Comparison of ENCODE assay signal across 2 cellular contexts in genomic region chr11:69297225-69297925, GRCh38.
TF ChIP-seq lines count a peak whose summit lies in the region.

No MANE protein-coding gene starts in this region.

TF ChIP-seq in HEK293T, 16 proteins besides CTCF, POLR2A, EP300 and RAD21 (continued from another document):
- no peak for TF ChIP-seq FOXK2 (IDR thresholded peaks at IDR 0.05)
- no peak for TF ChIP-seq ELF4 (IDR thresholded peaks at IDR 0.05)
- TF ChIP-seq NFRKB (IDR thresholded peaks at IDR 0.05): no peak
- no peak for TF ChIP-seq L3MBTL2 (conservative IDR thresholded peaks at IDR 0.05)
- no peak for TF ChIP-seq LEF1 (IDR thresholded peaks at IDR 0.05; ENCODE audit: borderline replicate concordance)
- no peak for TF ChIP-seq FOXA1 (IDR thresholded peaks at IDR 0.05)
- TF ChIP-seq SP1 (IDR thresholded peaks at IDR 0.05): no peak
- no peak for TF ChIP-seq FOXM1 (IDR thresholded peaks at IDR 0.05; ENCODE audit: borderline replicate concordance)
- TF ChIP-seq ZNF384 (IDR thresholded peaks at IDR 0.05): no peak
- TF ChIP-seq HDGF (IDR thresholded peaks at IDR 0.05; ENCODE audit: borderline replicate concordance): no peak
- no peak for TF ChIP-seq PKNOX1 (IDR thresholded peaks at IDR 0.05)
- TF ChIP-seq CTBP1 (IDR thresholded peaks at IDR 0.05; ENCODE audit: borderline replicate concordance): no peak

TF ChIP-seq in HepG2, 621 proteins besides CTCF, POLR2A, EP300 and RAD21 (continues in another document):
- no peak for TF ChIP-seq ZNF746 (CRISPR knock-in tag; IDR thresholded peaks at IDR 0.05)
- 0 out of 2 replicates have a peak, but pooled peaks have one; percentile 15 for TF ChIP-seq KAT8 (CRISPR knock-in tag; IDR thresholded peaks at IDR 0.05)
- peak; percentile 23; the same call in 1 of the 2 replicates for TF ChIP-seq ZSCAN9 (CRISPR knock-in tag; IDR thresholded peaks at IDR 0.05; ENCODE audit: borderline replicate concordance)
- no peak for TF ChIP-seq ZNF780A (CRISPR knock-in tag; IDR thresholded peaks at IDR 0.05)
- peak; percentile 7; the same call in 1 of the 2 replicates for TF ChIP-seq FOXA3 (CRISPR knock-in tag; IDR thresholded peaks at IDR 0.05)
- TF ChIP-seq FOSL2 (CRISPR knock-in tag; IDR thresholded peaks at IDR 0.05): peak; percentile 93
- TF ChIP-seq MAFK (conservative IDR thresholded peaks at IDR 0.05 in 1 of 2, IDR thresholded peaks at IDR 0.05 in 1 of 2; ENCODE audit: low read length in 2 of 2): no peak
- TF ChIP-seq SIX1 (CRISPR knock-in tag; IDR thresholded peaks at IDR 0.05; ENCODE audit: borderline replicate concordance): no peak
- TF ChIP-seq TFE3 (CRISPR knock-in tag; IDR thresholded peaks at IDR 0.05): peak; percentile 23; the same call in 1 of the 2 replicates
- TF ChIP-seq CAMTA2 (CRISPR knock-in tag; IDR thresholded peaks at IDR 0.05; ENCODE audit: borderline replicate concordance): no peak
- TF ChIP-seq ZNF12 (CRISPR knock-in tag; IDR thresholded peaks at IDR 0.05): peak; percentile 14; the same call in 1 of the 2 replicates
- peak; percentile 32; the same call in 1 of the 2 replicates for TF ChIP-seq SOX5 (CRISPR knock-in tag; IDR thresholded peaks at IDR 0.05; ENCODE audit: borderline replicate concordance)
- no peak for TF ChIP-seq RELA (CRISPR knock-in tag; IDR thresholded peaks at IDR 0.05)
- peak; percentile 29; the same call in 1 of the 2 replicates for TF ChIP-seq ZFY (CRISPR knock-in tag; IDR thresholded peaks at IDR 0.05)
- TF ChIP-seq FOXK1 (CRISPR knock-in tag; IDR thresholded peaks at IDR 0.05; ENCODE audit: borderline replicate concordance, low read depth): peak; percentile 26; the same call in 1 of the 2 replicates
- TF ChIP-seq ZNF841 (CRISPR knock-in tag; IDR thresholded peaks at IDR 0.05; ENCODE audit: borderline replicate concordance): no peak
- no peak for TF ChIP-seq HMGA1 (CRISPR knock-in tag; conservative IDR thresholded peaks at IDR 0.05)
- no peak for TF ChIP-seq IRF9 (CRISPR knock-in tag; IDR thresholded peaks at IDR 0.05; ENCODE audit: borderline replicate concordance)
- peak; percentile 74 for TF ChIP-seq ARID5B (CRISPR knock-in tag; IDR thresholded peaks at IDR 0.05)
- peak; percentile 86 for TF ChIP-seq TFAP4 (IDR thresholded peaks at IDR 0.05; ENCODE audit: borderline replicate concordance, low read depth)
- 0 out of 2 replicates have a peak, but pooled peaks have one; percentile 17 for TF ChIP-seq ZNF792 (CRISPR knock-in tag; IDR thresholded peaks at IDR 0.05)
- TF ChIP-seq THRA (CRISPR knock-in tag; IDR thresholded peaks at IDR 0.05; ENCODE audit: borderline replicate concordance): peak; percentile 10; the same call in 1 of the 2 replicates
- peak; percentile 45; the same call in 1 of the 2 replicates for TF ChIP-seq MED1 (CRISPR knock-in tag; IDR thresholded peaks at IDR 0.05)
- peak; percentile 76 for TF ChIP-seq SAP130 (CRISPR knock-in tag; IDR thresholded peaks at IDR 0.05; ENCODE audit: low read depth)
- peak; percentile 97 for TF ChIP-seq ZFP91 (CRISPR knock-in tag; IDR thresholded peaks at IDR 0.05; ENCODE audit: borderline replicate concordance)
- TF ChIP-seq SMAD3 (CRISPR knock-in tag; IDR thresholded peaks at IDR 0.05): 0 out of 2 replicates have a peak, but pooled peaks have one; percentile 51
- TF ChIP-seq ZNF687 (CRISPR knock-in tag; IDR thresholded peaks at IDR 0.05): peak; percentile 25
- no peak for TF ChIP-seq ZMYM4 (CRISPR knock-in tag; IDR thresholded peaks at IDR 0.05)
- 0 out of 2 replicates have a peak, but pooled peaks have one; percentile 1 for TF ChIP-seq ZNF704 (CRISPR knock-in tag; IDR thresholded peaks at IDR 0.05; ENCODE audit: borderline replicate concordance)
- TF ChIP-seq CREB1 (IDR thresholded peaks at IDR 0.05): no peak
- TF ChIP-seq CREB1 (CRISPR knock-in tag; IDR thresholded peaks at IDR 0.05): 0 out of 2 replicates have a peak, but pooled peaks have one; percentile 28
- TF ChIP-seq ZNF709 (CRISPR knock-in tag; IDR thresholded peaks at IDR 0.05): no peak
- no peak for TF ChIP-seq ZSCAN22 (CRISPR knock-in tag; IDR thresholded peaks at IDR 0.05)
- TF ChIP-seq ERF (CRISPR knock-in tag; IDR thresholded peaks at IDR 0.05): 0 out of 2 replicates have a peak, but pooled peaks have one; percentile 18
- 0 out of 2 replicates have a peak, but pooled peaks have one; percentile 22 for TF ChIP-seq PRDM10 (CRISPR knock-in tag; IDR thresholded peaks at IDR 0.05; ENCODE audit: low read depth)
- no peak for TF ChIP-seq CC2D1A (CRISPR knock-in tag; IDR thresholded peaks at IDR 0.05)
